17 cellular contexts compared by ENCODE assay signal in genomic region chr3:81465510-81465909, GRCh38.
"Had no signal": no experiment of that assay in that cellular context is flagged by ENCODE, and none has a peak within 500 bp of the region (broad histone marks: within the 10 kb centered on the region; RNA-seq: fewer than 3 reads in every experiment).

No MANE protein-coding gene starts in this region.

- FAIRE-seq: keratinocyte had no signal

- H3K27ac ChIP-seq: ascending aorta, esophagus muscularis mucosa, hepatocyte, parathyroid adenoma, sigmoid colon, SJSA1, tibial artery had no signal

- H3K9me3 Mint-ChIP-seq: naive B cell had no signal

- H3K4me1 ChIP-seq: ascending aorta, parathyroid adenoma, sigmoid colon, SJSA1, tibial artery had no signal

- H3K9me3 ChIP-seq: ascending aorta, esophagus muscularis mucosa, sigmoid colon, SJSA1, tibial artery had no signal

- H3K79me2 ChIP-seq: hepatocyte, parathyroid adenoma had no signal

- H3K27ac Mint-ChIP-seq: naive B cell had no signal

- H3K4me1 Mint-ChIP-seq: naive B cell had no signal

- H3K27me3 ChIP-seq: ascending aorta, esophagus muscularis mucosa, hepatocyte, sigmoid colon, SJSA1, tibial artery had no signal

- H2AFZ ChIP-seq: hepatocyte, parathyroid adenoma had no signal

- H3K36me3 ChIP-seq: ascending aorta, esophagus muscularis mucosa, sigmoid colon, SJSA1, tibial artery had no signal

- ATAC-seq: left lobe of liver had no signal

- H3K9ac ChIP-seq: parathyroid adenoma had no signal

- H3K27me3 Mint-ChIP-seq: naive B cell had no signal

- H3K36me3 Mint-ChIP-seq: naive B cell had no signal

- H3K4me2 ChIP-seq: hepatocyte had no signal

- H3K4me3 Mint-ChIP-seq: naive B cell had no signal

- DNase-seq: activated CD4-positive, alpha-beta T cell treated with anti-CD3 and anti-CD28 coated beads, Interleukin-2, amount 50 U/mL, for 1 hour; activated naive CD4-positive, alpha-beta T cell treated with Interleukin-2 at 50 U/mL for 16 hours; activated T-cell treated with anti-CD3 and anti-CD28 coated beads for 4 hours; mammary epithelial cell; naive B cell; sigmoid colon; stimulated activated CD4-positive, alpha-beta T cell treated with anti-CD3 and anti-CD28 coated beads, Interleukin-12 subunit alpha, Interleukin-12 subunit beta, amount 100 ng/mL, for 4 hours; stimulated activated naive CD4-positive, alpha-beta T cell; T-helper 9 cell; tibial artery had no signal

- H3K4me3 ChIP-seq: ascending aorta, esophagus muscularis mucosa, hepatocyte, sigmoid colon, SJSA1, tibial artery had no signal
